In the genomic region with DNA sequence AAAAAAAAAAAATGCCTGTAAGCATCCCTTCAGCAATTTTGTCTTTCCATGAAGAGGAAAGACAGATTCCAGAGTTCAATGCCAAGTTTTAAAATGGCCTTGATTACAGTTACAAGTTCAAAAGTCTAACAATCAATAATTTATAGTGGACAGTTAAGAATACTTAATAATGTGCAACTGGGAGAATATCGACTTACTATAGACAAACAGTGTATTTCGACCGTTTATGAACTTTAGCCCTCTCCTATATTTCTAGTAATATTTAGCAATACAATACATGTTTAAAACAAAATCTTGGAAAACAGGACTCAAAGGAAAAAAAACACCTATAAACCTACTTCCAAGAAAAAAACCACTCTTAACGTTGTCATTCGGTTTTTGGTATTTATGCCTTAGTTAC, we compare ENCODE assay signal across 9 cellular contexts. TPM values are rescaled to one million over a fixed set of nuclear protein-coding genes. Genes with fewer than 3 reads are reported as not detected.
DNase-seq lines count a peak whose midpoint lies in the region; TF ChIP-seq lines count a peak whose summit lies in the region.
"Had no signal": no experiment of that assay in that cellular context is flagged by ENCODE, and none has a peak within 500 bp of the region (broad histone marks: within the 10 kb centered on the region; RNA-seq: fewer than 3 reads in every experiment).

No MANE protein-coding gene starts in this region.

- DNase-seq in GM12865 (ENCODE audit: low read depth) (no peak), PC-9 (no peak), epithelial cell of proximal tubule (ENCODE audit: low read depth) (no peak), retinal pigment epithelial cell (ENCODE audit: low read depth) (no peak), NCI-H510A (lab: John Stamatoyannopoulos, UW) (no peak), C1 segment of cervical spinal cord (lab: John Stamatoyannopoulos, UW) (no peak), cortex of kidney (lab: John Stamatoyannopoulos, UW) (no peak), SK-N-DZ (ENCODE audit: low spot score) (no peak)
- DNase-seq: SHP77 had no signal

- peaks cover 75% of the 10 kb centered on the region for H3K79me2 ChIP-seq in PC-9 (ENCODE audit: low read depth)

- TF ChIP-seq CTCF in GM12865 (IDR thresholded peaks at IDR 0.05; ENCODE audit: insufficient read depth, low read depth, low read length, missing control alignments): no peak
- no peak for TF ChIP-seq CTCF in PC-9 (conservative IDR thresholded peaks at IDR 0.05)
- no peak for TF ChIP-seq CTCF in epithelial cell of proximal tubule (conservative IDR thresholded peaks at IDR 0.05; ENCODE audit: low read depth, low read length)
- TF ChIP-seq CTCF in retinal pigment epithelial cell (conservative IDR thresholded peaks at IDR 0.05; ENCODE audit: low read depth, low read length): no peak

- intact Hi-C loops in PC-9 (cut with micrococcal nuclease; ENCODE audit: unreplicated experiment): loop anchor here (5.0 kb wide), 1 partner anchor 257 kb away; no protein-coding TSS in a partner anchor

- H3K4me3 ChIP-seq in GM12865 (ENCODE audit: low read depth, low read length): peak overlapping the region; percentile 81
- peak overlapping the region; percentile 96; the same call in 1 of the 2 replicates for H3K4me3 ChIP-seq in PC-9
- H3K4me3 ChIP-seq in epithelial cell of proximal tubule (ENCODE audit: low read depth, low read length): peak overlapping the region; percentile 94
- H3K4me3 ChIP-seq in retinal pigment epithelial cell (ENCODE audit: low read length): peak overlapping the region; percentile 96

- H3F3A ChIP-seq in PC-9 (ENCODE audit: insufficient read depth, low read depth): peaks cover 40% of the 10 kb centered on the region

- no peak overlapping the region for H2AFZ ChIP-seq in PC-9

- H3K9me3 ChIP-seq in PC-9 (ENCODE audit: insufficient read depth, low read depth): no peaks in the 10 kb centered on the region; the same call in 1 of the 2 replicates

- no peaks in the 10 kb centered on the region for H3K27me3 ChIP-seq in PC-9 (ENCODE audit: insufficient read depth, low read depth)

- CTCF ChIA-PET in PC-9 (lab: Charles Lee): no interaction called here

- peaks cover 37% of the 10 kb centered on the region for H3K36me3 ChIP-seq in PC-9 (ENCODE audit: low read depth)

- BruUV-seq in PC-9 (replicated peaks; lab: Mats Ljungman, UMichigan): no TSS peak

- H3K4me1 ChIP-seq in PC-9 (replicated peaks; ENCODE audit: insufficient read depth): peaks cover 45% of the 10 kb centered on the region

- H3K4me2 ChIP-seq in PC-9: peak overlapping the region; percentile 98

- peaks cover 24% of the 10 kb centered on the region for H4K20me1 ChIP-seq in PC-9 (ENCODE audit: insufficient read depth)

- no peaks in the 10 kb centered on the region for H3K9me2 ChIP-seq in PC-9 (ENCODE audit: insufficient read depth)

- 0 out of 2 replicates have a peak overlapping the region, but pooled peaks have one; percentile 55 for H3K27ac ChIP-seq in PC-9

- POLR2A ChIA-PET in PC-9 (lab: Charles Lee; ENCODE audit: unreplicated experiment): interaction anchor here (0.6 to 0.7 kb wide), 2 partner anchors 230 to 252 kb away, joined by 3 to 51 read pairs; no protein-coding TSS in a partner anchor

RNA-seq across cellular contexts. Expression of gene PBRM1, which starts 1.5 kb away (rescaled TPM):
- total RNA-seq in PC-9 (2021) (35.2 and 42.8 TPM in 2 replicates), epithelial cell of proximal tubule (40.5 and 51.5 TPM in 2 replicates)
- polyA plus RNA-seq in SK-N-DZ (2014; cell fraction: cytosol; rRNA removed): 27.2 and 29.1 TPM in 2 replicates
- 44.5 and 50.2 TPM in 2 replicates for polyA plus RNA-seq in SK-N-DZ (2014; cell fraction: nucleus; rRNA removed)

RNA-seq across cellular contexts. Expression of gene GNL3, which starts 1.6 kb away (rescaled TPM):
- 82.3 and 91.2 TPM in 2 replicates for total RNA-seq in PC-9 (2021)
- total RNA-seq in epithelial cell of proximal tubule: 128 and 141 TPM in 2 replicates
- polyA plus RNA-seq in SK-N-DZ (2014; cell fraction: cytosol; rRNA removed): 232 and 256 TPM in 2 replicates
- 538 and 663 TPM in 2 replicates for polyA plus RNA-seq in SK-N-DZ (2014; cell fraction: nucleus; rRNA removed)

RNA-seq across cellular contexts. Expression of gene GLT8D1, which starts 21.4 kb away (rescaled TPM):
- total RNA-seq in PC-9 (2021) (42.1 and 48.6 TPM in 2 replicates), epithelial cell of proximal tubule (59.2 and 59.5 TPM in 2 replicates)
- polyA plus RNA-seq in SK-N-DZ (2014; cell fraction: cytosol; rRNA removed): 74.6 and 77.2 TPM in 2 replicates
- 185 and 201 TPM in 2 replicates for polyA plus RNA-seq in SK-N-DZ (2014; cell fraction: nucleus; rRNA removed)

RNA-seq across cellular contexts. Expression of gene SPCS1, which starts 21.7 kb away (rescaled TPM):
- 91.9 and 104 TPM in 2 replicates for total RNA-seq in PC-9 (2021)
- total RNA-seq in epithelial cell of proximal tubule: 171 and 212 TPM in 2 replicates
- polyA plus RNA-seq in SK-N-DZ (2014; cell fraction: cytosol; rRNA removed): 126 and 133 TPM in 2 replicates
- polyA plus RNA-seq in SK-N-DZ (2014; cell fraction: nucleus; rRNA removed): 46.8 and 80.2 TPM in 2 replicates
